ENCODE assay signal across 1 cellular context in the genomic region with DNA sequence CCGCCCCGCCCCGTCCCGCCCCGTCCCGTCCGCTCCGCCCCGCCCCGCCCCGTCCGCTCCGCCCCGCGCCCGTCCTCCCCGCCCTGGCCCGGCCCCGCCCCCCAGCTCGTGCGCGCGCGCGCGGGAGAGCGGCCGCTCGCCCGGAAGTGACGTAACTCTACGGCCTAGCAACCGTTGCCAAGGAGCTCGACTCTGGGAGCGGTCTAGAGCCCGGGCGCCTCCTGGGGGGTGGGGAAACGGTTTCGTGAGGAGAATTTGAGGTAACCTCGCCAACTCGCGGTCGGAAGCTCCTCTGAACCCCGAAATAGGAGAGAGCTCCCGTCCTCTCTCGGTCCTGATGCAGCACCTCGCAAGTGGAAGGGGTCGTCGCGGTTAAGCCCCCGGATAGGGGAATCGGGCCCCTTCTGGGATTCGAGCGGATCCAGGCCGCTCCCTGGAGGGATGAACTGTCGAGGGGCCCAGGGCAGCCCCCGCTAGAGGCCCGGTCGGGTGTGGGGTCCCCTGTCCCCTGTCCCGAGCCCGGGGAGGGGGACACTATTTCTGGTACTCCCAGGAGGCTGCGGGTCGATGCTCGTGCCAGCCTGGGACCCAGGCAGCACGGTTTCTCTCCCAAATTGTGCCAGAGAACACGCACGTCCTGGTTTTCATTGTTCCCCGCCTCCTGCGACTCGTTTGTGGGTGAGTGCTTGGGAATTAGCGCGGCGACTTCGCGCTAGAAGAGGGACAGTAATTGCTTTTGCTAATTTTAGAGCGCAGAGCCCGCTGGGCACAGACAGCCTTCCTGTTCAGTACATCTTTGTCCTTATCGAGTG.
TF ChIP-seq lines count a peak whose summit lies in the region.

A gene with protein sequence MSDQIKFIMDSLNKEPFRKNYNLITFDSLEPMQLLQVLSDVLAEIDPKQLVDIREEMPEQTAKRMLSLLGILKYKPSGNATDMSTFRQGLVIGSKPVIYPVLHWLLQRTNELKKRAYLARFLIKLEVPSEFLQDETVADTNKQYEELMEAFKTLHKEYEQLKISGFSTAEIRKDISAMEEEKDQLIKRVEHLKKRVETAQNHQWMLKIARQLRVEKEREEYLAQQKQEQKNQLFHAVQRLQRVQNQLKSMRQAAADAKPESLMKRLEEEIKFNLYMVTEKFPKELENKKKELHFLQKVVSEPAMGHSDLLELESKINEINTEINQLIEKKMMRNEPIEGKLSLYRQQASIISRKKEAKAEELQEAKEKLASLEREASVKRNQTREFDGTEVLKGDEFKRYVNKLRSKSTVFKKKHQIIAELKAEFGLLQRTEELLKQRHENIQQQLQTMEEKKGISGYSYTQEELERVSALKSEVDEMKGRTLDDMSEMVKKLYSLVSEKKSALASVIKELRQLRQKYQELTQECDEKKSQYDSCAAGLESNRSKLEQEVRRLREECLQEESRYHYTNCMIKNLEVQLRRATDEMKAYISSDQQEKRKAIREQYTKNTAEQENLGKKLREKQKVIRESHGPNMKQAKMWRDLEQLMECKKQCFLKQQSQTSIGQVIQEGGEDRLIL (plus strand): TSS at position 174 of the 812 bp plus-strand sequence. CDS start 3,024 bp downstream, outside the sequence.

TF ChIP-seq in GM23338, 12 proteins besides CTCF, POLR2A, EP300 and RAD21:
- TF ChIP-seq ZNF331 (CRISPR knock-in tag; IDR thresholded peaks at IDR 0.05; ENCODE audit: low read depth) (no peak), POLR2AphosphoS5 (IDR thresholded peaks at IDR 0.05; ENCODE audit: low read depth) (peak; percentile 57), CREB1 (CRISPR knock-in tag; IDR thresholded peaks at IDR 0.05; ENCODE audit: low read depth) (peak; percentile 86), NANOG (IDR thresholded peaks at IDR 0.05; ENCODE audit: borderline replicate concordance) (no peak)
